ENCODE assay signal across 26 cellular contexts in the genomic region with DNA sequence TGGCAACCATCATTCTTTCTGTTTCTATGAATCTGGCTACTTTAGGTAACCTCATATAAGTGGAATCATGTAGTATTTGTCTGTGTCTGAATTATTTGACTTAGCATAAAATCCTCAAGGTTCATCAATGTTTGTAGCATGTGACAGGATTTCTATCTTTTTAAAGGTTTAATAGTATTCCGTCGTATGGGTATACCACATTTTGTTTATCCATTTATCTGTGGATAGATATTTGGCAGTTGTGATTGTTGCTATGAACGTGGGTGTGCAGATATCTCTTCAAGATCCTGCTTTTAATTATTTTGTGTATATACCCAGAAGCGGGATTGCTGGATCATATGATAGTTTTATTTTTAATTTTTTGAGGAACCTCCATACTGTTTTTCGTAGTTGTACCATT.
"Had no signal": no experiment of that assay in that cellular context is flagged by ENCODE, and none has a peak within 500 bp of the region (broad histone marks: within the 10 kb centered on the region; RNA-seq: fewer than 3 reads in every experiment).

No MANE protein-coding gene starts in this region.

- H3K27ac ChIP-seq: adrenal gland, SK-N-MC had no signal

- DNase-seq: activated B cell treated with CpG ODN at 0.5 μM for 24 hours; activated CD4-positive, alpha-beta T cell treated with anti-CD3 and anti-CD28 coated beads for 1 hour; activated CD4-positive, alpha-beta T cell treated with anti-CD3 and anti-CD28 coated beads, Interleukin-2, amount 10 ng/mL, durations not matched to agents 24 days and 14 days; activated CD4-positive, alpha-beta T cell treated with anti-CD3 and anti-CD28 coated beads, Interleukin-2, amount 50 U/mL, for 48 hours; activated CD8-positive, alpha-beta memory T cell treated with anti-CD3 and anti-CD28 coated beads, Interleukin-2, amount 10 ng/mL, durations not matched to agents 7 days and 5 days; activated gamma-delta T cell; activated naive CD4-positive, alpha-beta T cell treated with anti-CD3 and anti-CD28 coated beads for 36 hours; activated T-cell treated with anti-CD3 and anti-CD28 coated beads, Interleukin-2, amount 50 U/mL, for 24 hours; adrenal gland; anterior cingulate cortex; NCI-H1092; NCI-H1417; NCI-H2029; NCI-H345; NCI-H510A; NCI-H526 treated with DMSO at 0.1 percent for 48 hours; NCI-H82; NK-92 treated with Interleukin-12 subunit alpha and Interleukin-12 subunit beta, amount 100 ng/mL, for 24 hours; RPMI8226; T-helper 17 cell; T-helper 9 cell had no signal

- H3K9me3 ChIP-seq: adrenal gland had no signal

- FAIRE-seq: K562 had no signal

- H3K27me3 Mint-ChIP-seq: activated B cell treated with CpG ODN at 0.5 μM for 24 hours; activated CD4-positive, alpha-beta T cell treated with anti-CD3 and anti-CD28 coated beads, Interleukin-2, amount 10 ng/mL, durations not matched to agents 24 days and 14 days; activated CD8-positive, alpha-beta memory T cell treated with anti-CD3 and anti-CD28 coated beads, Interleukin-2, amount 10 ng/mL, durations not matched to agents 7 days and 5 days; activated naive CD8-positive, alpha-beta T cell; activated T-cell treated with anti-CD3 and anti-CD28 coated beads, Interleukin-2, amount 50 U/mL, for 24 hours; T-helper 17 cell had no signal

- H3K27me3 ChIP-seq: adrenal gland had no signal

- ATAC-seq: K562, Panc1, Right ventricle myocardium inferior, T-helper 17 cell had no signal

- H3K36me3 ChIP-seq: adrenal gland had no signal

- H3K27ac Mint-ChIP-seq: activated CD4-positive, alpha-beta T cell treated with anti-CD3 and anti-CD28 coated beads, Interleukin-2, amount 10 ng/mL, durations not matched to agents 24 days and 14 days; activated CD8-positive, alpha-beta memory T cell treated with anti-CD3 and anti-CD28 coated beads, Interleukin-2, amount 10 ng/mL, durations not matched to agents 7 days and 5 days; activated naive CD4-positive, alpha-beta T cell treated with anti-CD3 and anti-CD28 coated beads for 36 hours; activated naive CD8-positive, alpha-beta T cell; activated T-cell treated with anti-CD3 and anti-CD28 coated beads, Interleukin-2, amount 50 U/mL, for 24 hours had no signal

- H3K9me3 Mint-ChIP-seq: activated B cell treated with CpG ODN at 0.5 μM for 24 hours; activated naive CD4-positive, alpha-beta T cell treated with anti-CD3 and anti-CD28 coated beads for 36 hours; activated T-cell treated with anti-CD3 and anti-CD28 coated beads, Interleukin-2, amount 50 U/mL, for 24 hours had no signal

- H3K4me3 Mint-ChIP-seq: activated CD8-positive, alpha-beta memory T cell treated with anti-CD3 and anti-CD28 coated beads, Interleukin-2, amount 10 ng/mL, durations not matched to agents 7 days and 5 days; activated naive CD4-positive, alpha-beta T cell treated with anti-CD3 and anti-CD28 coated beads for 36 hours; activated naive CD8-positive, alpha-beta T cell; activated T-cell treated with anti-CD3 and anti-CD28 coated beads, Interleukin-2, amount 50 U/mL, for 24 hours had no signal

- H3K4me3 ChIP-seq: adrenal gland, K562, SK-N-MC had no signal
